In genomic region chr22:24271406-24271760, GRCh38 we compare ENCODE assay signal across 8 cellular contexts. TPM values are rescaled to one million over a fixed set of nuclear protein-coding genes. Genes with fewer than 3 reads are reported as not detected.
DNase-seq lines count a peak whose midpoint lies in the region; ATAC-seq and TF ChIP-seq lines count a peak whose summit lies in the region.

No MANE protein-coding gene starts in this region.

- CTCF ChIA-PET in activated naive CD4-positive, alpha-beta T cell treated with anti-CD3 and anti-CD28 coated beads, Interleukin-2, amount 10 ng/mL, durations not matched to agents 7 days and 5 days (lab: Charles Lee), result interaction anchor here (1.0 to 2.0 kb wide), 2 partner anchors 28 to 82 kb away, joined by 3 to 4 read pairs; no protein-coding TSS in a partner anchor

- H3K27me3 ChIP-seq in body of pancreas (no peaks in the 10 kb centered on the region), lower lobe of right lung (ENCODE audit: low read depth) (no peaks in the 10 kb centered on the region), upper lobe of right lung (no peaks in the 10 kb centered on the region)

- H3K4me1 ChIP-seq in body of pancreas (peaks cover 37% of the 10 kb centered on the region), lower lobe of right lung (peaks cover 40% of the 10 kb centered on the region), upper lobe of right lung (peaks cover 31% of the 10 kb centered on the region)

- H3K27ac Mint-ChIP-seq in activated naive CD4-positive, alpha-beta T cell treated with anti-CD3 and anti-CD28 coated beads, Interleukin-2, amount 10 ng/mL, durations not matched to agents 7 days and 5 days, result peak overlapping the region; percentile 83

- H3K9me3 ChIP-seq in body of pancreas (no peaks in the 10 kb centered on the region), lower lobe of right lung (no peaks in the 10 kb centered on the region), upper lobe of right lung (no peaks in the 10 kb centered on the region)

- H3K4me3 ChIP-seq in body of pancreas, result peak overlapping the region; percentile 47 to 69
- peak overlapping the region; percentile 72 for H3K4me3 ChIP-seq in lower lobe of right lung
- peak overlapping the region; percentile 89 for H3K4me3 ChIP-seq in upper lobe of right lung

- H3K36me3 Mint-ChIP-seq in activated naive CD4-positive, alpha-beta T cell treated with anti-CD3 and anti-CD28 coated beads, Interleukin-2, amount 10 ng/mL, durations not matched to agents 7 days and 5 days, result peaks cover 8% of the 10 kb centered on the region

- peaks cover 4% of the 10 kb centered on the region for H3K27me3 Mint-ChIP-seq in activated naive CD4-positive, alpha-beta T cell treated with anti-CD3 and anti-CD28 coated beads, Interleukin-2, amount 10 ng/mL, durations not matched to agents 7 days and 5 days

- H3K9me3 Mint-ChIP-seq in activated naive CD4-positive, alpha-beta T cell treated with anti-CD3 and anti-CD28 coated beads, Interleukin-2, amount 10 ng/mL, durations not matched to agents 7 days and 5 days, result no peaks in the 10 kb centered on the region

- 0% methylated on average over 8 to 22 of the region's 22 CpGs for WGBS in body of pancreas, 2 donors

- ATAC-seq in body of pancreas (no peak), lower lobe of right lung (no peak), upper lobe of right lung (no peak), GM19467 (IDR thresholded peaks at IDR 0.05; ENCODE audit: unreplicated experiment) (no peak), HG03442 (IDR thresholded peaks at IDR 0.05; ENCODE audit: unreplicated experiment) (no peak)

- TF ChIP-seq POLR2A in body of pancreas (IDR thresholded peaks at IDR 0.05) (no peak), erythroblast (IDR thresholded peaks at IDR 0.05; ENCODE audit: low read length) (no peak)

- DNase-seq in activated naive CD4-positive, alpha-beta T cell treated with anti-CD3 and anti-CD28 coated beads, Interleukin-2, amount 10 ng/mL, durations not matched to agents 7 days and 5 days, result no peak
- no peak for DNase-seq in activated naive CD4-positive, alpha-beta T cell (lab: John Stamatoyannopoulos, UW)
- DNase-seq in body of pancreas (peak in 2 of 4 donors; percentile 30 to 42), lower lobe of right lung (no peak), upper lobe of right lung (no peak), erythroblast (lab: John Stamatoyannopoulos, UW) (no peak)

- intact Hi-C loops in body of pancreas (cut with DNase I) (no loop called here), lower lobe of right lung (cut with DNase I) (no loop called here), upper lobe of right lung (cut with DNase I) (no loop called here)

- TF ChIP-seq CTCF in body of pancreas (IDR thresholded peaks at IDR 0.05) (no peak), lower lobe of right lung (IDR thresholded peaks at IDR 0.05) (no peak), upper lobe of right lung (IDR thresholded peaks at IDR 0.05) (no peak)

- peaks cover 39% of the 10 kb centered on the region for H3K4me1 Mint-ChIP-seq in activated naive CD4-positive, alpha-beta T cell treated with anti-CD3 and anti-CD28 coated beads, Interleukin-2, amount 10 ng/mL, durations not matched to agents 7 days and 5 days

- H3K36me3 ChIP-seq in body of pancreas (replicated peaks in 1 of 2; ENCODE audit: insufficient read depth in 1 of 2, low read depth in 2 of 2) (no peaks in the 10 kb centered on the region), lower lobe of right lung (no peaks in the 10 kb centered on the region), upper lobe of right lung (no peaks in the 10 kb centered on the region)

- peak overlapping the region; percentile 89 to 98 (median 94) for H3K27ac ChIP-seq in body of pancreas
- H3K27ac ChIP-seq in lower lobe of right lung, result peak overlapping the region; percentile 94
- H3K27ac ChIP-seq in upper lobe of right lung, result peak overlapping the region; percentile 90

- peak overlapping the region; percentile 79 for H3K4me3 Mint-ChIP-seq in activated naive CD4-positive, alpha-beta T cell treated with anti-CD3 and anti-CD28 coated beads, Interleukin-2, amount 10 ng/mL, durations not matched to agents 7 days and 5 days

RNA-seq across cellular contexts. Expression of gene SPECC1L, which starts 0.8 kb away (rescaled TPM):
- total RNA-seq in body of pancreas (10 to 100 TPM; 23.1 to 26.0 TPM), lower lobe of right lung (69.9 TPM), upper lobe of right lung (87.1 TPM)

RNA-seq across cellular contexts. Expression of gene GGT5, which starts 26.5 kb away (rescaled TPM):
- total RNA-seq in body of pancreas, result 10 to 100 TPM; 24.9 to 41.2 TPM
- total RNA-seq in lower lobe of right lung, result 29.4 TPM
- total RNA-seq in upper lobe of right lung, result 66.5 TPM
